25 cellular contexts compared by ENCODE assay signal in the genomic region with DNA sequence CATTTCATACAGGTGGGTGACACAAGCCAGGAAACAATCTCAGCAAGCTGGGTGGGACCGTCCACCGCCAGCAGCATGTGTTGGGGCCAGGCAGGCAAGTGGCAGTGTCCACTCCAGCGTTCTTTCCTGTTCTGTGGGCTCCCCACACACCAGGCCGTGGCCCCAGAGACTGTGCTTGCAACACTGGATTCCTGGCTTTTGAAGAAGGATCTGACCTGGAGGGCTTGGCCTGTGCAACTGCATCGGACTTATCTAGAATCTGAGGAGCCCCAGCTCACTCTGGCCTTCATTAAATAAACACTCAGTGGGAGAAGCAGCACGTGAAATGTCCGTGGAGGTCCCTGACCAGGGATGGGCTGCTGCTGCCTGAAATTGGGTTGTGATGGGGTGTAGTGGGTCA. TPM values are rescaled to one million over a fixed set of nuclear protein-coding genes. Genes with fewer than 3 reads are reported as not detected.
DNase-seq lines count a peak whose midpoint lies in the region; FAIRE-seq and TF ChIP-seq lines count a peak whose summit lies in the region.
"Had no signal": no experiment of that assay in that cellular context is flagged by ENCODE, and none has a peak within 500 bp of the region (broad histone marks: within the 10 kb centered on the region; RNA-seq: fewer than 3 reads in every experiment).

No MANE protein-coding gene starts in this region.

- TF ChIP-seq CTCF in Caco-2 (IDR thresholded peaks at IDR 0.05; ENCODE audit: insufficient read depth in 1 of 2, low read depth in 1 of 2, low read length in 1 of 2, severe bottlenecking in 1 of 2, unreplicated experiment in 1 of 2) (no peak), endothelial cell of umbilical vein (IDR thresholded peaks at IDR 0.05; ENCODE audit: extremely low read depth in 1 of 2, insufficient read depth in 1 of 2, low read depth in 1 of 2, low read length in 2 of 2) (no peak)

- H2BK120ac ChIP-seq in trophoblast cell (ENCODE audit: insufficient read depth, low read length, poor library complexity), result no peak overlapping the region

- H4K12ac ChIP-seq in trophoblast cell (ENCODE audit: low read depth, low read length), result no peak overlapping the region

- H3K9me3 Mint-ChIP-seq in Caco-2 (ENCODE audit: unreplicated experiment), result no peaks in the 10 kb centered on the region
- H3K9me3 Mint-ChIP-seq in activated T-helper 1 cell treated with anti-CD3 and anti-CD28 coated beads, Interleukin-12 subunit alpha, Interleukin-12 subunit beta, Interleukin-2, Interleukin-4 antibody, amounts not matched to agents 30 ng/mL and 10 ng/mL and 1 ng/mL, durations not matched to agents 14 hours and 24 hours and 36 hours, result no peaks in the 10 kb centered on the region
- H3K9me3 Mint-ChIP-seq: activated B cell treated with CpG ODN at 0.5 μM for 24 hours; central memory CD8-positive, alpha-beta T cell; naive thymus-derived CD8-positive, alpha-beta T cell; stimulated activated naive B cell treated with anti-CD40 and anti-IgM and Interleukin-4, amounts not matched to agents 10 μg/mL and 1 μg/mL and 100 μg/mL, for 72 hours had no signal

- H3K36me3 Mint-ChIP-seq in Caco-2 (ENCODE audit: insufficient read depth, unreplicated experiment), result no peaks in the 10 kb centered on the region
- peaks cover 21% of the 10 kb centered on the region for H3K36me3 Mint-ChIP-seq in activated T-helper 1 cell treated with anti-CD3 and anti-CD28 coated beads, Interleukin-12 subunit alpha, Interleukin-12 subunit beta, Interleukin-2, Interleukin-4 antibody, amounts not matched to agents 30 ng/mL and 10 ng/mL and 1 ng/mL, durations not matched to agents 14 hours and 24 hours and 36 hours (ENCODE audit: low read depth)

- no peak overlapping the region for H4K91ac ChIP-seq in trophoblast cell (ENCODE audit: low read depth, low read length)

- no peak overlapping the region for H4K8ac ChIP-seq in trophoblast cell (ENCODE audit: low read depth, low read length)

- WGBS in trophoblast cell (ENCODE audit: extremely low coverage, insufficient coverage, insufficient read length), result no CpG with 5 or more reads among the region's 7 CpGs

- peaks cover 46% of the 10 kb centered on the region for H3K4me1 Mint-ChIP-seq in Caco-2 (ENCODE audit: low read depth, unreplicated experiment)
- H3K4me1 Mint-ChIP-seq in activated T-helper 1 cell treated with anti-CD3 and anti-CD28 coated beads, Interleukin-12 subunit alpha, Interleukin-12 subunit beta, Interleukin-2, Interleukin-4 antibody, amounts not matched to agents 30 ng/mL and 10 ng/mL and 1 ng/mL, durations not matched to agents 14 hours and 24 hours and 36 hours (ENCODE audit: low read depth), result peaks cover 79% of the 10 kb centered on the region

- no peaks in the 10 kb centered on the region for H3K9me1 ChIP-seq in endothelial cell of umbilical vein (replicated peaks; ENCODE audit: control insufficient read depth, extremely low read depth, insufficient read depth, low read length)

- H3K27me3 ChIP-seq in Caco-2 (replicated peaks; ENCODE audit: control insufficient read depth, insufficient read depth, low read length) (no peaks in the 10 kb centered on the region), endothelial cell of umbilical vein (ENCODE audit: control insufficient read depth in 2 of 2, insufficient read depth in 2 of 2, low read length in 2 of 2) (no peaks in the 10 kb centered on the region), trophoblast cell (ENCODE audit: insufficient read depth, low read length) (no peaks in the 10 kb centered on the region), H7 (ENCODE audit: control insufficient read depth, insufficient read depth, low read length) (0 out of 2 replicates have a peak, but pooled peaks cover 1% of the 10 kb centered on the region)
- H3K27me3 ChIP-seq: esophagus muscularis mucosa, Peyer's patch, tibial artery had no signal

- CTCF ChIA-PET in Caco-2 (lab: Charles Lee), result interaction anchor here (1.1 to 1.6 kb wide), 2 partner anchors 140 to 223 kb away, joined by 3 to 5 read pairs; no protein-coding TSS in a partner anchor
- CTCF ChIA-PET in endothelial cell of umbilical vein (lab: Charles Lee), result interaction anchor here (2.5 kb wide), 1 partner anchor 140 kb away, joined by 16 read pairs; no protein-coding TSS in a partner anchor

- H3K4me3 ChIP-seq in Caco-2 (ENCODE audit: low read depth, low read length), result no peak overlapping the region
- H3K4me3 ChIP-seq in endothelial cell of umbilical vein (replicated peaks in 1 of 3; ENCODE audit: insufficient read depth in 1 of 3, low read depth in 1 of 3, low read length in 3 of 3), result no peak overlapping the region
- H3K4me3 ChIP-seq in trophoblast cell (ENCODE audit: low read depth, low read length), result no peak overlapping the region
- no peak overlapping the region for H3K4me3 ChIP-seq in H7 (ENCODE audit: insufficient read depth, low read depth, low read length)
- H3K4me3 ChIP-seq: esophagus muscularis mucosa, Peyer's patch, tibial artery had no signal

- peaks cover 17% of the 10 kb centered on the region for H3K79me1 ChIP-seq in trophoblast cell (ENCODE audit: low read length)

- no peak overlapping the region for H3K14ac ChIP-seq in trophoblast cell (ENCODE audit: low read length)

- H3K18ac ChIP-seq in trophoblast cell (ENCODE audit: low read length), result no peak overlapping the region

- H3K4me2 ChIP-seq in endothelial cell of umbilical vein (ENCODE audit: insufficient read depth, low read length) (no peak overlapping the region), trophoblast cell (ENCODE audit: low read length) (peak overlapping the region; percentile 28)

- dilution Hi-C loops in endothelial cell of umbilical vein (cut with MboI; ENCODE audit: extremely low pct_ligation_motif_present, low sequenced_read_pairs), result no loop called here

- DNase-seq in Caco-2 (no peak), endothelial cell of umbilical vein (ENCODE audit: low read depth, low spot score) (no peak), trophoblast cell (peak in 1 of 2 donors; percentile 37), activated gamma-delta T cell (lab: John Stamatoyannopoulos, UW) (no peak), H7 (no peak), NCI-H526 treated with DMSO at 0.1 percent for 48 hours (lab: John Stamatoyannopoulos, UW) (no peak)
- DNase-seq in activated T-helper 1 cell treated with anti-CD3 and anti-CD28 coated beads, Interleukin-12 subunit alpha, Interleukin-12 subunit beta, Interleukin-2, Interleukin-4 antibody, amounts not matched to agents 30 ng/mL and 10 ng/mL and 1 ng/mL, durations not matched to agents 14 hours and 24 hours and 36 hours (ENCODE audit: low spot score), result no peak
- DNase-seq: activated B cell treated with CpG ODN at 0.5 μM for 24 hours; activated CD8-positive, alpha-beta memory T cell treated with anti-CD3 and anti-CD28 coated beads for 24 hours; AML-193; COR-L47; H9; NCI-H1105; NCI-H2081; NCI-H446 treated with DMSO at 0.1 percent for 48 hours; Peyer's patch; stimulated activated CD4-positive, alpha-beta T cell treated with anti-CD3 and anti-CD28 coated beads, Interleukin-2, amount 100 ng/mL, for 24 hours; stimulated activated naive B cell treated with anti-CD40 and anti-IgM and Interleukin-4, amounts not matched to agents 10 μg/mL and 1 μg/mL and 100 μg/mL, for 72 hours; T1000; tibial artery had no signal

- peak; percentile 31 for FAIRE-seq in endothelial cell of umbilical vein (lab: Jason Lieb, UNC)
- FAIRE-seq: HTR-8/SVneo had no signal

- no peaks in the 10 kb centered on the region for H3K9me3 ChIP-seq in Caco-2
- H3K9me3 ChIP-seq in endothelial cell of umbilical vein (replicated peaks; ENCODE audit: control insufficient read depth, insufficient read depth, low read length), result no peaks in the 10 kb centered on the region
- H3K9me3 ChIP-seq in trophoblast cell (ENCODE audit: insufficient read depth, low read depth, low read length), result no peaks in the 10 kb centered on the region
- H3K9me3 ChIP-seq: esophagus muscularis mucosa, Peyer's patch, tibial artery had no signal

- H3K79me2 ChIP-seq in endothelial cell of umbilical vein (ENCODE audit: control insufficient read depth, insufficient read depth, low read length) (peaks cover 56% of the 10 kb centered on the region), trophoblast cell (ENCODE audit: control insufficient read depth, insufficient read depth, low read length, poor library complexity) (peaks cover 16% of the 10 kb centered on the region)

- H3K27ac Mint-ChIP-seq in Caco-2 (ENCODE audit: unreplicated experiment), result peak overlapping the region; percentile 25
- peak overlapping the region; percentile 44 for H3K27ac Mint-ChIP-seq in activated T-helper 1 cell treated with anti-CD3 and anti-CD28 coated beads, Interleukin-12 subunit alpha, Interleukin-12 subunit beta, Interleukin-2, Interleukin-4 antibody, amounts not matched to agents 30 ng/mL and 10 ng/mL and 1 ng/mL, durations not matched to agents 14 hours and 24 hours and 36 hours
- H3K27ac Mint-ChIP-seq: activated B cell treated with CpG ODN at 0.5 μM for 24 hours; H9; stimulated activated naive B cell treated with anti-CD40 and anti-IgM and Interleukin-4, amounts not matched to agents 10 μg/mL and 1 μg/mL and 100 μg/mL, for 72 hours had no signal

- H3K4ac ChIP-seq in trophoblast cell (ENCODE audit: low read depth, low read length), result no peak overlapping the region

- intact Hi-C loops in Caco-2 (cut with micrococcal nuclease; ENCODE audit: unreplicated experiment), result no loop called here
- intact Hi-C loops in activated T-helper 1 cell treated with anti-CD3 and anti-CD28 coated beads, Interleukin-12 subunit alpha, Interleukin-12 subunit beta, Interleukin-2, Interleukin-4 antibody, amounts not matched to agents 30 ng/mL and 10 ng/mL and 1 ng/mL, durations not matched to agents 14 hours and 24 hours and 36 hours (cut with micrococcal nuclease), result loop anchor here (5.0 kb wide), 1 partner anchor 583 kb away; a partner anchor contains a TSS
- intact Hi-C loops in endothelial cell of umbilical vein (cut with micrococcal nuclease), result no loop called here

- H3K27ac ChIP-seq in endothelial cell of umbilical vein (ENCODE audit: insufficient read depth, low read depth, low read length) (no peak overlapping the region), trophoblast cell (ENCODE audit: low read depth, low read length) (no peak overlapping the region)
- H3K27ac ChIP-seq: esophagus muscularis mucosa, Peyer's patch, SK-N-MC, tibial artery had no signal

- H4K20me1 ChIP-seq in endothelial cell of umbilical vein (replicated peaks; ENCODE audit: control insufficient read depth, extremely low read depth, insufficient read depth, low read length), result no peaks in the 10 kb centered on the region

- H2AK5ac ChIP-seq in trophoblast cell (ENCODE audit: low read length), result no peak overlapping the region

- H3K9ac ChIP-seq in endothelial cell of umbilical vein (replicated peaks; ENCODE audit: extremely low read depth, insufficient read depth, low read length) (no peak overlapping the region), trophoblast cell (ENCODE audit: low read length) (no peak overlapping the region)

- H2AFZ ChIP-seq in endothelial cell of umbilical vein (ENCODE audit: low read depth, low read length) (no peak overlapping the region), trophoblast cell (ENCODE audit: insufficient read depth, low read length, poor library complexity) (no peak overlapping the region)

- peaks cover 40% of the 10 kb centered on the region for H3K4me1 ChIP-seq in Caco-2
- peaks cover 18% of the 10 kb centered on the region for H3K4me1 ChIP-seq in endothelial cell of umbilical vein (ENCODE audit: control insufficient read depth, extremely low read depth, insufficient read depth, low read length)
- H3K4me1 ChIP-seq in trophoblast cell (ENCODE audit: control insufficient read depth in 1 of 2, insufficient read depth in 2 of 2, low read length in 2 of 2), result peaks cover 31 to 56% of the 10 kb centered on the region in 2 experiments

- H3K23ac ChIP-seq in trophoblast cell (ENCODE audit: low read length), result no peak overlapping the region

- TF ChIP-seq POLR2A in endothelial cell of umbilical vein (IDR thresholded peaks at IDR 0.05; ENCODE audit: low read depth, low read length), result no peak

- no peak overlapping the region for H2BK12ac ChIP-seq in trophoblast cell (ENCODE audit: low read length)

- no peaks in the 10 kb centered on the region for H3K27me3 Mint-ChIP-seq in Caco-2 (ENCODE audit: insufficient read depth, unreplicated experiment)
- no peaks in the 10 kb centered on the region for H3K27me3 Mint-ChIP-seq in activated T-helper 1 cell treated with anti-CD3 and anti-CD28 coated beads, Interleukin-12 subunit alpha, Interleukin-12 subunit beta, Interleukin-2, Interleukin-4 antibody, amounts not matched to agents 30 ng/mL and 10 ng/mL and 1 ng/mL, durations not matched to agents 14 hours and 24 hours and 36 hours (ENCODE audit: insufficient read depth)
- H3K27me3 Mint-ChIP-seq: activated B cell treated with CpG ODN at 0.5 μM for 24 hours; central memory CD8-positive, alpha-beta T cell; naive thymus-derived CD8-positive, alpha-beta T cell; stimulated activated naive B cell treated with anti-CD40 and anti-IgM and Interleukin-4, amounts not matched to agents 10 μg/mL and 1 μg/mL and 100 μg/mL, for 72 hours had no signal

- POLR2A ChIA-PET in Caco-2 (lab: Charles Lee), result interaction anchor here (0.8 kb wide), 1 partner anchor 104 kb away, joined by 4 read pairs; no protein-coding TSS in a partner anchor
- POLR2A ChIA-PET in endothelial cell of umbilical vein (lab: Charles Lee), result no interaction called here

- H2BK5ac ChIP-seq in trophoblast cell (ENCODE audit: low read depth, low read length, poor library complexity), result no peak overlapping the region

- H3K36me3 ChIP-seq in Caco-2 (ENCODE audit: control insufficient read depth, insufficient read depth, low read length) (no peaks in the 10 kb centered on the region), endothelial cell of umbilical vein (ENCODE audit: control insufficient read depth in 2 of 2, extremely low read depth in 1 of 2, insufficient read depth in 2 of 2, low read length in 2 of 2) (no peaks in the 10 kb centered on the region), trophoblast cell (ENCODE audit: control insufficient read depth in 1 of 2, insufficient read depth in 2 of 2, low read length in 2 of 2) (peaks cover 0 to 4% of the 10 kb centered on the region in 2 experiments), H7 (replicated peaks; ENCODE audit: control insufficient read depth, insufficient read depth, low read length) (no peaks in the 10 kb centered on the region)
- H3K36me3 ChIP-seq: esophagus muscularis mucosa, Peyer's patch, tibial artery had no signal

- no peak overlapping the region for H3K4me3 Mint-ChIP-seq in Caco-2 (ENCODE audit: unreplicated experiment)
- H3K4me3 Mint-ChIP-seq in activated T-helper 1 cell treated with anti-CD3 and anti-CD28 coated beads, Interleukin-12 subunit alpha, Interleukin-12 subunit beta, Interleukin-2, Interleukin-4 antibody, amounts not matched to agents 30 ng/mL and 10 ng/mL and 1 ng/mL, durations not matched to agents 14 hours and 24 hours and 36 hours, result peak overlapping the region; percentile 99
- H3K4me3 Mint-ChIP-seq: activated B cell treated with CpG ODN at 0.5 μM for 24 hours; stimulated activated naive B cell treated with anti-CD40 and anti-IgM and Interleukin-4, amounts not matched to agents 10 μg/mL and 1 μg/mL and 100 μg/mL, for 72 hours had no signal

- BruUV-seq in Caco-2 (replicated peaks; lab: Mats Ljungman, UMichigan) (no TSS peak), endothelial cell of umbilical vein (replicated peaks; lab: Mats Ljungman, UMichigan) (no TSS peak)

RNA-seq across cellular contexts. Expression of a gene that starts 3.2 kb away (rescaled TPM):
- total RNA-seq in Caco-2 (2022) (88.9 and 91.5 TPM in 2 replicates), endothelial cell of umbilical vein (55.6 and 80.2 TPM in 2 replicates)
- 119 and 122 TPM in 2 replicates for total RNA-seq in activated T-helper 1 cell treated with anti-CD3 and anti-CD28 coated beads, Interleukin-12 subunit alpha, Interleukin-12 subunit beta, Interleukin-2, Interleukin-4 antibody, amounts not matched to agents 30 ng/mL and 10 ng/mL and 1 ng/mL, durations not matched to agents 14 hours and 24 hours and 36 hours
- polyA plus RNA-seq in endothelial cell of umbilical vein, result 31.5 and 35.4 TPM in 2 replicates
- 27.3 and 30.1 TPM in 2 replicates for polyA plus RNA-seq in endothelial cell of umbilical vein (2011; cell fraction: cytosol; rRNA removed)
- 186 and 212 TPM in 2 replicates for polyA plus RNA-seq in endothelial cell of umbilical vein (2011; cell fraction: nucleus; rRNA removed)
- 53.9 and 70.0 TPM in 2 replicates for polyA plus RNA-seq in endothelial cell of umbilical vein (2012)
- polyA minus RNA-seq in endothelial cell of umbilical vein, result 78.7 and 82.4 TPM in 2 replicates
- polyA minus RNA-seq in endothelial cell of umbilical vein (2011; cell fraction: cytosol; rRNA and poly(A)+ RNA removed), result 11.1 TPM
- 102 and 106 TPM in 2 replicates for polyA minus RNA-seq in endothelial cell of umbilical vein (2011; cell fraction: nucleus; rRNA and poly(A)+ RNA removed)
- 62.2 and 63.6 TPM in 2 replicates for polyA plus RNA-seq in trophoblast cell (2013)
- 30.4 and 31.2 TPM in 2 replicates for total RNA-seq in H7 (2014; rRNA removed; shearing (Covaris generic))
